In the genomic region with DNA sequence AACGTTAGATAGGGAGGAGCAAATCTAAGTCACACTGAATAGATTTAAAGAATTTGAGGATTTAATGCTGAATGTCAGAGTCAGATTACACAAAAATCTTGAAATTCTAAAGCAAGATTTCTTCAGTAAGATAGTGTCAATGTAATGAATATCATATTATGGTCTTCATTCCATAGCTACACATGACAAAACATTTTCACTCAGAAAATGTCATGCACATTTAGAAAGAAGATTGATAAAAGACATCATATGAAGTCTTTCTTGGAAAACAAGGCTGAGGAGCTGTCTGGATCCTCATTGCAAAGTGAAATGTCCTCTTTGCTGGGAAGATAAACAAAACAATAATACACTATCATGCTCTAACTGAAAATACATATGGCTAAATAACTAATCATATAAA, we compare ENCODE assay signal across 24 cellular contexts.
"Had no signal": no experiment of that assay in that cellular context is flagged by ENCODE, and none has a peak within 500 bp of the region (broad histone marks: within the 10 kb centered on the region; RNA-seq: fewer than 3 reads in every experiment).

No MANE protein-coding gene starts in this region.

- H3K4me3 ChIP-seq: stomach, suprapubic skin, testis, thoracic aorta, thyroid gland, tibial artery, tibial nerve, transverse colon, upper lobe of left lung, upper lobe of right lung, uterus, vagina had no signal

- H3K4me1 ChIP-seq: stomach, suprapubic skin, testis, thyroid gland, tibial artery, tibial nerve, transverse colon, upper lobe of left lung, upper lobe of right lung, uterus, vagina had no signal

- H3K27ac ChIP-seq: stomach, suprapubic skin, testis, thoracic aorta, thyroid gland, tibial artery, tibial nerve, transverse colon, upper lobe of left lung, upper lobe of right lung, uterus, vagina had no signal

- H3K36me3 ChIP-seq: stomach, suprapubic skin, thoracic aorta, thyroid gland, tibial artery, tibial nerve, transverse colon, upper lobe of left lung, upper lobe of right lung, vagina had no signal

- H3K9me3 ChIP-seq: stomach, suprapubic skin, testis, thoracic aorta, thyroid gland, tibial artery, tibial nerve, transverse colon, upper lobe of right lung, uterus, vagina had no signal

- DNase-seq: stimulated activated CD4-positive, alpha-beta T cell treated with anti-CD3 and anti-CD28 coated beads, Interleukin-2, amount 100 ng/mL, for 48 hours; stimulated activated CD4-positive, alpha-beta T cell treated with anti-CD3 and anti-CD28 coated beads, Interleukin-4, amount 100 ng/mL, for 1 hour; stimulated activated CD4-positive, alpha-beta T cell treated with anti-CD3 and anti-CD28 coated beads, Interleukin-4, amount 100 ng/mL, for 24 hours; stimulated activated CD4-positive, alpha-beta T cell treated with anti-CD3 and anti-CD28 coated beads, Interleukin-4, amount 100 ng/mL, for 4 hours; stimulated activated CD8-positive, alpha-beta memory T cell treated with anti-CD3 and anti-CD28 coated beads, Interleukin-4, amount 100 ng/mL, for 48 hours; stimulated activated naive B cell treated with anti-CD40 and anti-IgM and Interleukin-4, amounts not matched to agents 10 μg/mL and 1 μg/mL and 100 μg/mL, for 72 hours; stimulated activated naive CD4-positive, alpha-beta T cell; stimulated activated naive CD4-positive, alpha-beta T cell treated with Interleukin-2 at 50 U/mL for 16 hours; stimulated activated naive CD8-positive, alpha-beta T cell treated with anti-CD3 and anti-CD28 coated beads, Interleukin-15, amount 100 ng/mL, for 72 hours; stimulated activated naive CD8-positive, alpha-beta T cell treated with anti-CD3 and anti-CD28 coated beads, Interleukin-15, Interleukin-2, amounts not matched to agents 100 U/mL and 50 U/mL, for 24 hours; stomach; substantia nigra; testis; thyroid gland; tibial artery; transverse colon; trophoblast cell; upper lobe of left lung; upper lobe of right lung; uterus had no signal

- H3K27me3 ChIP-seq: stomach, suprapubic skin, testis, thyroid gland, tibial artery, tibial nerve, transverse colon, upper lobe of left lung, upper lobe of right lung, uterus, vagina had no signal
